ENCODE assay signal across 23 cellular contexts in genomic region chr10:14263041-14263440, GRCh38.
DNase-seq lines count a peak whose midpoint lies in the region; ATAC-seq and TF ChIP-seq lines count a peak whose summit lies in the region.
"Had no signal": no experiment of that assay in that cellular context is flagged by ENCODE, and none has a peak within 500 bp of the region (broad histone marks: within the 10 kb centered on the region; RNA-seq: fewer than 3 reads in every experiment).

No MANE protein-coding gene starts in this region.

- ATAC-seq in esophagus mucosa = no peak
- no peak for ATAC-seq in right lobe of liver

- DNase-seq in NCI-H69 (lab: John Stamatoyannopoulos, UW) (peak; percentile 46), caudate nucleus (lab: John Stamatoyannopoulos, UW) (no peak), nephron progenitor cell (peak; percentile 43), sigmoid colon (no peak), T-helper 1 cell (no peak), right lobe of liver (no peak)
- DNase-seq: CD4-positive, CD25-positive, alpha-beta regulatory T cell; DMS153; DND-41; H7; NCI-H1105; NCI-H1436 treated with DMSO at 0.1 percent for 48 hours; NCI-H187 treated with DMSO at 0.1 percent for 48 hours; NCI-H2171 treated with DMSO at 0.1 percent for 48 hours; NCI-H345; NCI-H510A treated with DMSO at 0.1 percent for 48 hours; NCI-H748 treated with DMSO at 0.1 percent for 48 hours; PC-9; Right ventricle myocardium superior had no signal

- peaks cover 0 to 38% (median 14%) of the 10 kb centered on the region in 4 donors for H3K4me1 ChIP-seq in sigmoid colon
- H3K4me1 ChIP-seq in right lobe of liver = peaks cover 0 to 5% (median 0%) of the 10 kb centered on the region in 4 donors
- H3K4me1 ChIP-seq: BLaER1 had no signal

- 42 to 61% methylated on average over 12 of the region's 12 CpGs for WGBS in sigmoid colon, 2 donors
- WGBS in right lobe of liver (ENCODE audit: insufficient coverage, low coverage, low lambda C conversion rate, missing lambda C conversion rate) = 80% methylated on average over 6 of the region's 12 CpGs

- peak overlapping the region; percentile 13 for H3K27ac ChIP-seq in caudate nucleus (ENCODE audit: low read depth, low read length)
- H3K27ac ChIP-seq in sigmoid colon = peak overlapping the region in 3 of 4 donors; percentile 13 to 41 (median 18)
- no peak overlapping the region for H3K27ac ChIP-seq in right lobe of liver
- H3K27ac ChIP-seq: BLaER1, HL-60, PC-9 had no signal

- TF ChIP-seq CTCF in nephron progenitor cell (IDR thresholded peaks at IDR 0.05) (no peak), sigmoid colon (IDR thresholded peaks at IDR 0.05) (no peak), right lobe of liver (IDR thresholded peaks at IDR 0.05) (no peak)

- no peak overlapping the region for H3K4me3 Mint-ChIP-seq in nephron progenitor cell
- H3K4me3 Mint-ChIP-seq: CD4-positive, CD25-positive, alpha-beta regulatory T cell; IgD-negative memory B cell had no signal

- TF ChIP-seq POLR2A in sigmoid colon (IDR thresholded peaks at IDR 0.05) = no peak
- no peak for TF ChIP-seq POLR2A in right lobe of liver (IDR thresholded peaks at IDR 0.05)

- H3K36me3 ChIP-seq in sigmoid colon (no peaks in the 10 kb centered on the region), right lobe of liver (no peaks in the 10 kb centered on the region)
- H3K36me3 ChIP-seq: BLaER1 had no signal

- H3K36me3 Mint-ChIP-seq in nephron progenitor cell (ENCODE audit: low read depth) = no peaks in the 10 kb centered on the region
- H3K36me3 Mint-ChIP-seq: CD4-positive, CD25-positive, alpha-beta regulatory T cell; IgD-negative memory B cell had no signal

- no peak for TF ChIP-seq EP300 in sigmoid colon (IDR thresholded peaks at IDR 0.05)

- peaks cover 14% of the 10 kb centered on the region for H3K9me3 Mint-ChIP-seq in nephron progenitor cell

- no peaks in the 10 kb centered on the region for H3K9me3 ChIP-seq in sigmoid colon
- no peaks in the 10 kb centered on the region for H3K9me3 ChIP-seq in right lobe of liver
- H3K9me3 ChIP-seq: BLaER1 had no signal

- H3K27me3 Mint-ChIP-seq in nephron progenitor cell (ENCODE audit: low read depth, poor library complexity) = peaks cover 8% of the 10 kb centered on the region

- H3K4me3 ChIP-seq in sigmoid colon (no peak overlapping the region), right lobe of liver (no peak overlapping the region)
- H3K4me3 ChIP-seq: BLaER1, PC-9 had no signal

- H3K27ac Mint-ChIP-seq in nephron progenitor cell = no peak overlapping the region
- H3K27ac Mint-ChIP-seq: CD4-positive, CD25-positive, alpha-beta regulatory T cell; IgD-negative memory B cell had no signal

- H3K4me1 Mint-ChIP-seq in nephron progenitor cell = peaks cover 44% of the 10 kb centered on the region
- H3K4me1 Mint-ChIP-seq: CD4-positive, CD25-positive, alpha-beta regulatory T cell; IgD-negative memory B cell had no signal

- H3K27me3 ChIP-seq in sigmoid colon (no peaks in the 10 kb centered on the region), right lobe of liver (no peaks in the 10 kb centered on the region)
- H3K27me3 ChIP-seq: BLaER1 had no signal

- intact Hi-C loops in sigmoid colon (cut with DNase I) = no loop called here
- intact Hi-C loops in right lobe of liver (cut with DNase I) = no loop called here

Comparison
In these comparisons a context has a peak if more than half of its experiments do, and no peak if none do; other contexts are left out.
1. DNase-seq: peak in NCI-H69 (single experiment) and nephron progenitor cell (single experiment); none in caudate nucleus (0 of 61), sigmoid colon (single experiment), T-helper 1 cell (0 of 5) and right lobe of liver (0 of 3).
2. H3K27ac ChIP-seq: peak in caudate nucleus (single experiment) and sigmoid colon (3 of 4); none in right lobe of liver (0 of 3).